20 cellular contexts compared by ENCODE assay signal in the genomic region with DNA sequence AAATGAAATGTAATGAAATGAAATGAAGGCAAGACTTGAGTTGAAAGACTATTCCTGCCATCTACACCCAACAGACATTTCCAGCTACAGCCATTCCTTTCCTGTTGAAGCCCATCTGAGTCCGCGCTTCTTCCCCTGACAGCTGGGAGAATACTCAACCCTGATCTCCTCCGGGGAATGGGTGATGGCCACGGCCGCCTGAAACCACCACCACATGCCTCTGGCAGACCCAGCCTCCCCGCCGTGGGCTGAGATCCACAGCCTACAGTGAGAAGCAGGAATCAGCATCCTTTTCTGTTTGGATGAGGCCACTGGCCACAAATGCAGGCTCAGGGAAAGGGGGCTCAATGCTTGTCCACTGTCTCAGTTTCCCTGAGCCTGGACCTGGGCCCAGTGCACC.
DNase-seq lines count a peak whose midpoint lies in the region; TF ChIP-seq lines count a peak whose summit lies in the region.
"Had no signal": no experiment of that assay in that cellular context is flagged by ENCODE, and none has a peak within 500 bp of the region (broad histone marks: within the 10 kb centered on the region; RNA-seq: fewer than 3 reads in every experiment).

No MANE protein-coding gene starts in this region.

- H2BK12ac ChIP-seq in neuronal stem cell (ENCODE audit: low read length), result no peak overlapping the region

- H3K14ac ChIP-seq in neuronal stem cell (ENCODE audit: low read length), result no peak overlapping the region

- H3K9me3 ChIP-seq in breast epithelium (no peaks in the 10 kb centered on the region), endodermal cell (ENCODE audit: control insufficient read depth, low read length) (peaks cover 11% of the 10 kb centered on the region), neuronal stem cell (replicated peaks in 1 of 2; ENCODE audit: control insufficient read depth in 2 of 2, insufficient read depth in 1 of 2, low read depth in 1 of 2, low read length in 2 of 2) (no peaks in the 10 kb centered on the region), transverse colon (no peaks in the 10 kb centered on the region)
- H3K9me3 ChIP-seq: A549, MG63 had no signal

- H2AK5ac ChIP-seq in neuronal stem cell (ENCODE audit: low read depth, low read length), result no peak overlapping the region

- H3K9me3 Mint-ChIP-seq in MCF 10A (ENCODE audit: unreplicated experiment) (no peaks in the 10 kb centered on the region), endodermal cell (no peaks in the 10 kb centered on the region), type B pancreatic cell (no peaks in the 10 kb centered on the region)
- H3K9me3 Mint-ChIP-seq: CD4-positive, CD25-positive, alpha-beta regulatory T cell; H9 had no signal

- H3K4me3 ChIP-seq in breast epithelium, result no peak overlapping the region
- no peak overlapping the region for H3K4me3 ChIP-seq in endodermal cell (ENCODE audit: low read length)
- no peak overlapping the region for H3K4me3 ChIP-seq in neuronal stem cell (ENCODE audit: low read length in 2 of 2)
- no peak overlapping the region for H3K4me3 ChIP-seq in transverse colon
- H3K4me3 ChIP-seq: A549, MG63, PC-9 had no signal

- TF ChIP-seq POLR2A in breast epithelium (IDR thresholded peaks at IDR 0.05) (no peak), transverse colon (IDR thresholded peaks at IDR 0.05) (no peak)

- no peak overlapping the region for H2AFZ ChIP-seq in neuronal stem cell (ENCODE audit: low read length)
- H2AFZ ChIP-seq: PC-9 had no signal

- H3K23ac ChIP-seq in neuronal stem cell (ENCODE audit: low read depth, low read length, poor library complexity), result no peak overlapping the region

- no peak overlapping the region for H3K4me3 Mint-ChIP-seq in MCF 10A (ENCODE audit: unreplicated experiment)
- no peak overlapping the region for H3K4me3 Mint-ChIP-seq in endodermal cell
- no peak overlapping the region for H3K4me3 Mint-ChIP-seq in type B pancreatic cell
- H3K4me3 Mint-ChIP-seq: CD4-positive, CD25-positive, alpha-beta regulatory T cell; H9 had no signal

- H2BK120ac ChIP-seq in neuronal stem cell (ENCODE audit: low read depth, low read length), result no peak overlapping the region

- no peak overlapping the region for H3K27ac Mint-ChIP-seq in MCF 10A (ENCODE audit: low read depth, unreplicated experiment)
- H3K27ac Mint-ChIP-seq in endodermal cell, result peak overlapping the region; percentile 30
- H3K27ac Mint-ChIP-seq in type B pancreatic cell, result no peak overlapping the region
- H3K27ac Mint-ChIP-seq: CD4-positive, CD25-positive, alpha-beta regulatory T cell had no signal

- DNase-seq in breast epithelium (ENCODE audit: low spot score in 2 of 2), result no peak
- DNase-seq in MCF 10A (ENCODE audit: unreplicated experiment), result no peak
- DNase-seq in endodermal cell, result no peak
- no peak for DNase-seq in neuronal stem cell (ENCODE audit: low spot score)
- DNase-seq in transverse colon, result no peak
- no peak for DNase-seq in type B pancreatic cell (ENCODE audit: extremely low spot score, unreplicated experiment)
- DNase-seq in retina, result no peak
- no peak for DNase-seq in stimulated activated CD4-positive, alpha-beta T cell treated with anti-CD3 and anti-CD28 coated beads, Interleukin-4, amount 100 ng/mL, for 24 hours
- DNase-seq: CD4-positive, CD25-positive, alpha-beta regulatory T cell; DND-41; GDM1; H9; MG63; NCI-H1105 treated with DMSO at 0.1 percent for 48 hours; NCI-H1930; NCI-H2171 treated with DMSO at 0.1 percent for 48 hours; NCI-H774; PC-9 had no signal

- peak overlapping the region; percentile 78 for H3K18ac ChIP-seq in neuronal stem cell (ENCODE audit: low read length)

- TF ChIP-seq EP300 in transverse colon (IDR thresholded peaks at IDR 0.05; ENCODE audit: low read depth), result no peak

- in situ Hi-C loops in transverse colon (cut with MboI; ENCODE audit: low pct_ligation_motif_present in 1 of 4, low pct_unique_long_range_greater_than_20kb in 1 of 4, low sequenced_read_pairs in 3 of 4), result no loop called here

- H3K79me1 ChIP-seq in neuronal stem cell (ENCODE audit: low read depth, low read length), result peaks cover 1% of the 10 kb centered on the region

- TF ChIP-seq CTCF in breast epithelium (IDR thresholded peaks at IDR 0.05), result no peak
- no peak for TF ChIP-seq CTCF in MCF 10A (IDR thresholded peaks at IDR 0.05; ENCODE audit: unreplicated experiment)
- TF ChIP-seq CTCF in endodermal cell (conservative IDR thresholded peaks at IDR 0.05), result no peak
- no peak for TF ChIP-seq CTCF in transverse colon (IDR thresholded peaks at IDR 0.05)
- no peak for TF ChIP-seq CTCF in type B pancreatic cell (conservative IDR thresholded peaks at IDR 0.05)

- WGBS in endodermal cell (ENCODE audit: insufficient coverage in 1 of 2, insufficient read length in 1 of 2), 2 experiments, result 92 to 95% methylated on average over 4 to 7 of the region's 7 CpGs
- no CpG with 5 or more reads among the region's 7 CpGs for WGBS in neuronal stem cell (ENCODE audit: extremely low coverage in 2 of 2, insufficient read length in 2 of 2, insufficient replicate concordance in 1 of 2), 2 donors
- WGBS in transverse colon (ENCODE audit: low coverage in 1 of 2), 2 donors, result 87% methylated on average over 7 of the region's 7 CpGs; no CpG with 5 or more reads in 1 of the 2 donors

- no peak overlapping the region for H4K91ac ChIP-seq in neuronal stem cell (ENCODE audit: low read depth, low read length, poor library complexity)

- H3K36me3 ChIP-seq in breast epithelium (no peaks in the 10 kb centered on the region), endodermal cell (ENCODE audit: control insufficient read depth, insufficient read depth, low read length) (peaks cover 16% of the 10 kb centered on the region), neuronal stem cell (replicated peaks in 1 of 2; ENCODE audit: control insufficient read depth in 2 of 2, insufficient read depth in 2 of 2, low read length in 2 of 2) (peaks cover under 1 to 3% of the 10 kb centered on the region in 2 donors), transverse colon (no peaks in the 10 kb centered on the region)

- H3K9ac ChIP-seq in endodermal cell (ENCODE audit: extremely low read depth, low read length, poor library complexity, severe bottlenecking), result no peak overlapping the region
- peak overlapping the region; percentile 51 for H3K9ac ChIP-seq in neuronal stem cell (ENCODE audit: low read depth, low read length, poor library complexity)
- H3K9ac ChIP-seq: KMS-11 had no signal

- no peak overlapping the region for H3K4me2 ChIP-seq in neuronal stem cell (ENCODE audit: insufficient read depth, low read length, poor library complexity, severe bottlenecking)
- H3K4me2 ChIP-seq: A549, KMS-11, PC-9 had no signal

- no peaks in the 10 kb centered on the region for H3K4me1 Mint-ChIP-seq in MCF 10A (ENCODE audit: insufficient read depth, unreplicated experiment)
- peaks cover 12% of the 10 kb centered on the region for H3K4me1 Mint-ChIP-seq in endodermal cell
- H3K4me1 Mint-ChIP-seq in type B pancreatic cell (ENCODE audit: unreplicated experiment), result peaks cover 26% of the 10 kb centered on the region

- intact Hi-C loops in breast epithelium (cut with DNase I; ENCODE audit: low total_unique reads), result no loop called here
- intact Hi-C loops in MCF 10A (cut with micrococcal nuclease), result no loop called here
- intact Hi-C loops in transverse colon (cut with DNase I; ENCODE audit: low total_unique reads), result no loop called here

- no peak overlapping the region for H2BK5ac ChIP-seq in neuronal stem cell (ENCODE audit: low read length)

- CTCF ChIA-PET in MCF 10A (lab: Yijun Ruan, JAX), result no interaction called here

- H3K36me3 Mint-ChIP-seq in MCF 10A (ENCODE audit: insufficient read depth, unreplicated experiment) (peaks cover 28% of the 10 kb centered on the region), endodermal cell (ENCODE audit: low read depth) (peaks cover 10% of the 10 kb centered on the region), type B pancreatic cell (peaks cover 13% of the 10 kb centered on the region)

- no TSS peak for BruUV-seq in MCF 10A (replicated peaks; lab: Mats Ljungman, UMichigan)

- POLR2A ChIA-PET in MCF 10A (lab: Yijun Ruan, JAX), result no interaction called here

- peaks cover 5 to 9% of the 10 kb centered on the region in 2 donors for H3K4me1 ChIP-seq in breast epithelium
- peaks cover 4% of the 10 kb centered on the region for H3K4me1 ChIP-seq in endodermal cell (ENCODE audit: control insufficient read depth, insufficient read depth, low read length)
- peaks cover 27 to 32% of the 10 kb centered on the region in 2 donors for H3K4me1 ChIP-seq in neuronal stem cell (ENCODE audit: control insufficient read depth in 2 of 2, insufficient read depth in 1 of 2, low read depth in 1 of 2, low read length in 2 of 2)
- H3K4me1 ChIP-seq in transverse colon, result peaks cover 3 to 24% (median 6%) of the 10 kb centered on the region in 4 donors
- H3K4me1 ChIP-seq: A549 had no signal

- peak overlapping the region; percentile 61 to 73 for H3K27ac ChIP-seq in breast epithelium
- H3K27ac ChIP-seq in endodermal cell (ENCODE audit: low read depth, low read length), result peak overlapping the region; percentile 63
- H3K27ac ChIP-seq in neuronal stem cell (replicated peaks; ENCODE audit: low read length), result peak overlapping the region; percentile 19
- H3K27ac ChIP-seq in transverse colon, result peak overlapping the region in 3 of 4 donors; percentile 17 to 62 (median 41)
- H3K27ac ChIP-seq: KMS-11, PC-9 had no signal

- H2BK15ac ChIP-seq in neuronal stem cell (ENCODE audit: low read length), result no peak overlapping the region

- no peak overlapping the region for H4K8ac ChIP-seq in neuronal stem cell (ENCODE audit: low read depth, low read length)

- no peak overlapping the region for H3K4ac ChIP-seq in neuronal stem cell (ENCODE audit: low read length)

- H3K27me3 Mint-ChIP-seq in MCF 10A (ENCODE audit: insufficient read depth, unreplicated experiment) (no peaks in the 10 kb centered on the region), endodermal cell (ENCODE audit: insufficient read depth) (no peaks in the 10 kb centered on the region), type B pancreatic cell (no peaks in the 10 kb centered on the region)
- H3K27me3 Mint-ChIP-seq: CD4-positive, CD25-positive, alpha-beta regulatory T cell had no signal

- no peaks in the 10 kb centered on the region for H3K27me3 ChIP-seq in breast epithelium
- no peaks in the 10 kb centered on the region for H3K27me3 ChIP-seq in endodermal cell (ENCODE audit: control insufficient read depth, insufficient read depth, low read length, poor library complexity, severe bottlenecking)
- H3K27me3 ChIP-seq in neuronal stem cell (ENCODE audit: control insufficient read depth in 3 of 3, insufficient read depth in 3 of 3, low read depth in 1 of 3, low read length in 3 of 3), result peaks cover 0 to 2% (median 0%) of the 10 kb centered on the region in 3 experiments
- H3K27me3 ChIP-seq in transverse colon, result no peaks in the 10 kb centered on the region
- H3K27me3 ChIP-seq: MG63 had no signal
